8 cellular contexts compared by ENCODE assay signal in genomic region chr7:44849277-44850210, GRCh38. TPM values are rescaled to one million over a fixed set of nuclear protein-coding genes. Genes with fewer than 3 reads are reported as not detected.
DNase-seq lines count a peak whose midpoint lies in the region; ATAC-seq and TF ChIP-seq lines count a peak whose summit lies in the region.

No MANE protein-coding gene starts in this region.

- H3K27ac ChIP-seq in left ventricle myocardium inferior (replicated peaks) (no peak overlapping the region), SK-N-MC (peak overlapping the region; percentile 97; the same call in 1 of the 2 replicates), hepatocyte (peak overlapping the region; percentile 83)

- H3K27me3 ChIP-seq in left ventricle myocardium inferior (ENCODE audit: low read depth): no peaks in the 10 kb centered on the region
- no peaks in the 10 kb centered on the region for H3K27me3 ChIP-seq in hepatocyte

- no peaks in the 10 kb centered on the region for H3K9me2 ChIP-seq in hepatocyte (replicated peaks; ENCODE audit: insufficient read depth)

- H2AFZ ChIP-seq in hepatocyte: no peak overlapping the region

- H3K4me1 ChIP-seq in left ventricle myocardium inferior (peaks cover 41% of the 10 kb centered on the region), hepatocyte (ENCODE audit: insufficient read depth) (peaks cover 4% of the 10 kb centered on the region)

- intact Hi-C loops in left ventricle myocardium inferior (cut with micrococcal nuclease): loop anchor here (10.0 kb wide), 2 partner anchors 265 to 285 kb away; partner anchors contain the start of gene TMED4
- intact Hi-C loops in Right ventricle myocardium superior (cut with DNase I): loop anchor here (5.0 kb wide), 1 partner anchor 262 kb away; no protein-coding TSS in a partner anchor

- ATAC-seq in Right ventricle myocardium superior (ENCODE audit: poor library complexity) (no peak), GM18517 (IDR thresholded peaks at IDR 0.05; ENCODE audit: unreplicated experiment) (no peak), GM21360 (IDR thresholded peaks at IDR 0.05; ENCODE audit: unreplicated experiment) (no peak)

- TF ChIP-seq CTCF in left ventricle myocardium inferior (IDR thresholded peaks at IDR 0.05; ENCODE audit: borderline replicate concordance): no peak
- no peak for TF ChIP-seq CTCF in hepatocyte (IDR thresholded peaks at IDR 0.05; ENCODE audit: poor library complexity)

- H3K4me2 ChIP-seq in hepatocyte: peak overlapping the region; percentile 70

- peak overlapping the region; percentile 99 for H3K9ac ChIP-seq in SK-N-MC (ENCODE audit: insufficient read length)

- no peak for DNase-seq in left ventricle myocardium inferior
- DNase-seq in Right ventricle myocardium superior: no peak
- DNase-seq in SK-N-MC (ENCODE audit: low read depth, low spot score): no peak
- peak; percentile 18 for DNase-seq in hepatocyte (ENCODE audit: low spot score)
- DNase-seq in globus pallidus (ENCODE audit: low spot score): no peak
- no peak for DNase-seq in KG1 (lab: John Stamatoyannopoulos, UW)

- H4K20me1 ChIP-seq in hepatocyte (ENCODE audit: insufficient read depth, poor library complexity, severe bottlenecking): peaks cover 23% of the 10 kb centered on the region

- H3K9me3 ChIP-seq in left ventricle myocardium inferior (replicated peaks) (no peaks in the 10 kb centered on the region), SK-N-MC (ENCODE audit: low read depth, low read length) (no peaks in the 10 kb centered on the region), hepatocyte (ENCODE audit: low read depth) (no peaks in the 10 kb centered on the region)

- H3K79me2 ChIP-seq in hepatocyte: peaks cover 25% of the 10 kb centered on the region

- 80% methylated on average over 14 of the region's 14 CpGs for WGBS in hepatocyte (ENCODE audit: low lambda C conversion rate, missing lambda C conversion rate)

- H3K36me3 ChIP-seq in left ventricle myocardium inferior: no peaks in the 10 kb centered on the region
- no peaks in the 10 kb centered on the region for H3K36me3 ChIP-seq in SK-N-MC (ENCODE audit: insufficient read depth, low read length)
- no peaks in the 10 kb centered on the region for H3K36me3 ChIP-seq in hepatocyte (replicated peaks; ENCODE audit: insufficient read depth, low read depth)

- H3K4me3 ChIP-seq in left ventricle myocardium inferior: peak overlapping the region; percentile 76
- H3K4me3 ChIP-seq in SK-N-MC: peak overlapping the region; percentile 98
- no peak overlapping the region for H3K4me3 ChIP-seq in hepatocyte

RNA-seq across cellular contexts. Expression of gene H2AZ2, which starts 1.7 kb away (rescaled TPM):
- total RNA-seq in left ventricle myocardium inferior (265 TPM), Right ventricle myocardium superior (257 TPM), hepatocyte (176 and 178 TPM in 2 replicates)
- 132 and 138 TPM in 2 replicates for polyA plus RNA-seq in hepatocyte

RNA-seq across cellular contexts. Expression of gene PURB, which starts 35.8 kb away (rescaled TPM):
- total RNA-seq in left ventricle myocardium inferior (13.1 TPM), Right ventricle myocardium superior (13.3 TPM), hepatocyte (21.4 and 25.5 TPM in 2 replicates)
- 3.2 and 3.5 TPM in 2 replicates for polyA plus RNA-seq in hepatocyte

RNA-seq across cellular contexts. Expression of gene PPIA, which starts 53.1 kb away (rescaled TPM):
- total RNA-seq in left ventricle myocardium inferior (470 TPM), Right ventricle myocardium superior (471 TPM), hepatocyte (2,189 and 2,465 TPM in 2 replicates)
- 2,123 and 2,231 TPM in 2 replicates for polyA plus RNA-seq in hepatocyte
